Comparison of ENCODE assay signal across 8 cellular contexts in the genomic region with DNA sequence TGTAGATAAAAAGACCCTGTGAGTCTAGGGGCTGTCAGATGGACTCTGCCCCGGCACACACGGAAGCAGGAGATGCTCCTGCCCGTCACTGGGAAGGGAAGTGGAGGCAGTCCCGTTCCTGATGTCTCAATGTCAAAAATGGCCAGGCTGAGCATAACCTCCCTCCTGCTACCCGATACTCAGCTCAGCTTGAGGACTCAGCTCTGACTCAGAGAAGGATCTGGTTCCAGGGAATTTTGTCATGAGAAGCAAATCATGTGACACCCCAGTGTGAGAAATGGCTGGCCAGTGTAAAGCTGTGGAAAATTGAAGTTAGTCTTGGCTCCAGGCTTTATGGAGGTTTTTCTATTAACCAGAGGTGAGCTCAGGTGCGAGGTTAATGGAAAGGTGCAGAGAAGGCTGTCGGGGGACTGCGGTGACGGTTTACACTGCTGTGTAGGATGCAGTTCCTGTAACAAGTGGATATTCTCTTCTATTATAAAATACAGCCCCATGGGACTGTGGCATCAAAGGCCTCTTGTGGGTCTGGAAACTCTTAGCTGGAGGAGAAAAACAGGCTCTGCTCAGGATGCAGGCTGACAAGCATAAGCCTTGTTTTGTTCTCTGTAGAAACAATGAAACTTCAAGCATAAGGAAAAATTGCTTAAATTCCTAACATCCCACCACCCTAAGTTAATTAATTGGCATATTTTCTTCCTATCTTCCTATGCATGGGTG. TPM values are rescaled to one million over a fixed set of nuclear protein-coding genes. Genes with fewer than 3 reads are reported as not detected.
DNase-seq lines count a peak whose midpoint lies in the region; TF ChIP-seq lines count a peak whose summit lies in the region.

No MANE protein-coding gene starts in this region.

- TF ChIP-seq CTCF in osteoblast (IDR thresholded peaks at IDR 0.05; ENCODE audit: extremely low read depth, low read depth, low read length) (no peak), GM20000 (IDR thresholded peaks at IDR 0.05; ENCODE audit: extremely low read depth, missing control alignments) (no peak), MM.1S (IDR thresholded peaks at IDR 0.05; ENCODE audit: low read length) (no peak)

- H3K4me2 ChIP-seq in osteoblast (ENCODE audit: insufficient read depth, low read length), result peak overlapping the region; percentile 92
- no peak overlapping the region for H3K4me2 ChIP-seq in MM.1S (ENCODE audit: low read depth, low read length)

- peak; percentile 67 for DNase-seq in DMS153 (lab: John Stamatoyannopoulos, UW)
- peak; percentile 25 for DNase-seq in NCI-H510A treated with DMSO at 0.1 percent for 48 hours (lab: John Stamatoyannopoulos, UW)
- DNase-seq in fibroblast of gingiva (ENCODE audit: low read depth), result peak; percentile 89
- peak; percentile 93 for DNase-seq in osteoblast (ENCODE audit: insufficient read length, low spot score, missing footprints)
- DNase-seq in GM20000 (ENCODE audit: low spot score), result no peak
- DNase-seq in MM.1S, result no peak
- no peak for DNase-seq in retina
- DNase-seq in OCI-M1 (lab: John Stamatoyannopoulos, UW), result no peak

- H3K79me2 ChIP-seq in osteoblast (ENCODE audit: insufficient read depth, low read length), result no peaks in the 10 kb centered on the region
- no peaks in the 10 kb centered on the region for H3K79me2 ChIP-seq in MM.1S (ENCODE audit: low read length)

- H3K36me3 ChIP-seq in osteoblast (ENCODE audit: insufficient read depth, low read length), result no peaks in the 10 kb centered on the region
- no peaks in the 10 kb centered on the region for H3K36me3 ChIP-seq in MM.1S (replicated peaks; ENCODE audit: insufficient read depth, low read length)

- peaks cover 3% of the 10 kb centered on the region for H3K27me3 ChIP-seq in osteoblast (ENCODE audit: insufficient read depth, low read length)
- no peaks in the 10 kb centered on the region for H3K27me3 ChIP-seq in MM.1S (replicated peaks; ENCODE audit: insufficient read depth, low read length)

- H2AFZ ChIP-seq in osteoblast (ENCODE audit: low read length) (peak overlapping the region; percentile 94), MM.1S (ENCODE audit: low read length) (no peak overlapping the region)

- no peaks in the 10 kb centered on the region for H3F3A ChIP-seq in MM.1S (ENCODE audit: insufficient read depth, low read length)

- H3K27ac ChIP-seq in osteoblast (ENCODE audit: low read depth, low read length) (peak overlapping the region; percentile 91), MM.1S (ENCODE audit: low read length) (no peak overlapping the region)

- no peaks in the 10 kb centered on the region for H4K20me1 ChIP-seq in osteoblast (ENCODE audit: insufficient read depth, low read length)
- no peaks in the 10 kb centered on the region for H4K20me1 ChIP-seq in MM.1S (ENCODE audit: insufficient read depth, low read length)

- peaks cover 23% of the 10 kb centered on the region for H3K4me1 ChIP-seq in osteoblast (ENCODE audit: insufficient read depth, low read length)
- no peaks in the 10 kb centered on the region for H3K4me1 ChIP-seq in MM.1S (ENCODE audit: low read length)

- no peaks in the 10 kb centered on the region for H3K9me3 ChIP-seq in osteoblast (ENCODE audit: low read depth, low read length)
- H3K9me3 ChIP-seq in MM.1S (replicated peaks; ENCODE audit: insufficient read depth, low read length), result no peaks in the 10 kb centered on the region

- H3K9me2 ChIP-seq in MM.1S (replicated peaks; ENCODE audit: insufficient read depth, low read length), result no peaks in the 10 kb centered on the region

- H3K4me3 ChIP-seq in osteoblast (ENCODE audit: insufficient read depth, low read length) (peak overlapping the region; percentile 66), MM.1S (ENCODE audit: low read length) (no peak overlapping the region)

- no peak overlapping the region for H3K9ac ChIP-seq in MM.1S (ENCODE audit: low read length)

RNA-seq across cellular contexts. Expression of a gene that starts 24.7 kb away (rescaled TPM):
- total RNA-seq in osteoblast, result 18.5 and 19.7 TPM in 2 replicates

Comparison
In these comparisons a context has a peak if more than half of its experiments do, and no peak if none do; other contexts are left out.
1. DNase-seq: peak in DMS153 (single experiment), NCI-H510A treated with DMSO at 0.1 percent for 48 hours (single experiment), fibroblast of gingiva (single experiment) and osteoblast (single experiment); none in GM20000 (single experiment), MM.1S (single experiment), retina (single experiment) and OCI-M1 (single experiment).